9 cellular contexts compared by ENCODE assay signal in the genomic region with DNA sequence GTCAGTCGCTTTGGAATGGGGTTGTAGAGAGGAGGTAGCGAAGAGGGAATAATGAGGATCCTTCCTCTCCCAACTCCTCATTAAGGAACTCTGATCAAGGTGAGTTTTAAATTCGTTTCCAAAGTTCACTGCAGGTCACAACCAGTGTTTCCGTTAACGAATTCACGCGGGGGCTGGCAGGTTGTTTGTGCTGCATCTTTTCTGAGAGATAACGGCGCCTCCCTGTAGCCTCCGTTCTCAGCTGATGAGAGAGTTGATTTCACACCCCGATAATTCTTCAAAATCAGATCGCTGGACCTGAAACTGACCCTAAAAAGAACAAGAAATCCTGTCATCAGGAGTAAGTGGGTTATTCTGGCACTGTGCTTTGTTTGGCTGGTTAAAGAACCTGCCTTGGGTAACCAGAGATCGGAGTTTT. TPM values are rescaled to one million over a fixed set of nuclear protein-coding genes. Genes with fewer than 3 reads are reported as not detected.
DNase-seq lines count a peak whose midpoint lies in the region; ATAC-seq and TF ChIP-seq lines count a peak whose summit lies in the region.
"Had no signal": no experiment of that assay in that cellular context is flagged by ENCODE, and none has a peak within 500 bp of the region (broad histone marks: within the 10 kb centered on the region; RNA-seq: fewer than 3 reads in every experiment).

No MANE protein-coding gene starts in this region.

- peaks cover 31% of the 10 kb centered on the region for H3K27me3 Mint-ChIP-seq in T-helper 1 cell treated with Interleukin-12 subunit alpha and Interleukin-12 subunit beta and Interleukin-4 antibody, amounts not matched to agents 30 μg/mL and 1 μg/mL, for 36 hours (ENCODE audit: low read depth)

- H3K4me2 ChIP-seq in skeletal muscle satellite cell (ENCODE audit: low read length), result peak overlapping the region; percentile 77

- H3K9me3 Mint-ChIP-seq in T-helper 1 cell treated with Interleukin-12 subunit alpha and Interleukin-12 subunit beta and Interleukin-4 antibody, amounts not matched to agents 30 μg/mL and 1 μg/mL, for 36 hours, result no peaks in the 10 kb centered on the region

- H3K27ac Mint-ChIP-seq in T-helper 1 cell treated with Interleukin-12 subunit alpha and Interleukin-12 subunit beta and Interleukin-4 antibody, amounts not matched to agents 30 μg/mL and 1 μg/mL, for 36 hours, result peak overlapping the region; percentile 83

- DNase-seq in NCI-H748 (lab: John Stamatoyannopoulos, UW; ENCODE audit: unreplicated experiment) (peak; percentile 50), NCI-H748 treated with DMSO at 0.1 percent for 48 hours (lab: John Stamatoyannopoulos, UW) (no peak), omental fat pad (ENCODE audit: low spot score) (no peak), GOT3 (lab: John Stamatoyannopoulos, UW) (no peak)
- DNase-seq in effector CD8-positive, alpha-beta T cell (lab: John Stamatoyannopoulos, UW), result no peak

- H3K4me3 ChIP-seq in ectodermal cell (ENCODE audit: insufficient read depth, low read depth, low read length) (peak overlapping the region; percentile 55), skeletal muscle satellite cell (ENCODE audit: low read length) (peak overlapping the region; percentile 62)
- H3K4me3 ChIP-seq: BLaER1 treated with 17β-estradiol and CSF1 and Interleukin-3, amounts not matched to agents 10 nM and 100 nM had no signal

- no peak for TF ChIP-seq CTCF in omental fat pad (IDR thresholded peaks at IDR 0.05)

- H3K4me1 Mint-ChIP-seq in T-helper 1 cell treated with Interleukin-12 subunit alpha and Interleukin-12 subunit beta and Interleukin-4 antibody, amounts not matched to agents 30 μg/mL and 1 μg/mL, for 36 hours (ENCODE audit: low read depth), result peaks cover 55% of the 10 kb centered on the region

- H3K27me3 ChIP-seq in ectodermal cell (ENCODE audit: control insufficient read depth, insufficient read depth, low read length, poor library complexity, severe bottlenecking), result peaks cover 54% of the 10 kb centered on the region
- peaks cover 23% of the 10 kb centered on the region for H3K27me3 ChIP-seq in skeletal muscle satellite cell (ENCODE audit: control insufficient read depth, insufficient read depth, low read length)

- H3K36me3 Mint-ChIP-seq in T-helper 1 cell treated with Interleukin-12 subunit alpha and Interleukin-12 subunit beta and Interleukin-4 antibody, amounts not matched to agents 30 μg/mL and 1 μg/mL, for 36 hours (ENCODE audit: low read depth), result peaks cover 1% of the 10 kb centered on the region

- H3K27ac ChIP-seq in ectodermal cell (ENCODE audit: insufficient read depth, low read depth, low read length, poor library complexity, severe bottlenecking), result no peak overlapping the region
- H3K27ac ChIP-seq: BLaER1 treated with 17β-estradiol and CSF1 and Interleukin-3, amounts not matched to agents 10 nM and 100 nM had no signal

- H3K36me3 ChIP-seq in ectodermal cell (ENCODE audit: control insufficient read depth, insufficient read depth, low read length) (no peaks in the 10 kb centered on the region), skeletal muscle satellite cell (ENCODE audit: insufficient read depth, low read length) (no peaks in the 10 kb centered on the region)
- H3K36me3 ChIP-seq: BLaER1 treated with 17β-estradiol and CSF1 and Interleukin-3, amounts not matched to agents 10 nM and 100 nM had no signal

- H3K9ac ChIP-seq in skeletal muscle satellite cell (ENCODE audit: low read depth, low read length), result no peak overlapping the region
- H3K9ac ChIP-seq: BLaER1 treated with 17β-estradiol and CSF1 and Interleukin-3, amounts not matched to agents 10 nM and 100 nM had no signal

- WGBS in ectodermal cell, 2 experiments, result 1 to 2% methylated on average over 11 to 13 of the region's 13 CpGs

- H3K9me3 ChIP-seq in ectodermal cell (ENCODE audit: control insufficient read depth, low read length), result no peaks in the 10 kb centered on the region
- no peaks in the 10 kb centered on the region for H3K9me3 ChIP-seq in skeletal muscle satellite cell (replicated peaks; ENCODE audit: low read length)
- H3K9me3 ChIP-seq: BLaER1 treated with 17β-estradiol and CSF1 and Interleukin-3, amounts not matched to agents 10 nM and 100 nM had no signal

- peak overlapping the region; percentile 86 for H3K4me3 Mint-ChIP-seq in T-helper 1 cell treated with Interleukin-12 subunit alpha and Interleukin-12 subunit beta and Interleukin-4 antibody, amounts not matched to agents 30 μg/mL and 1 μg/mL, for 36 hours

- H3K4me1 ChIP-seq in ectodermal cell (ENCODE audit: control insufficient read depth, insufficient read depth, low read length), result peaks cover 3% of the 10 kb centered on the region
- peaks cover 13% of the 10 kb centered on the region for H3K4me1 ChIP-seq in skeletal muscle satellite cell (ENCODE audit: control insufficient read depth, insufficient read depth, low read length)

- ATAC-seq in omental fat pad (ENCODE audit: low FRiP score), result no peak

RNA-seq across cellular contexts. Expression of a gene that starts 33.2 kb away (rescaled TPM):
- polyA plus RNA-seq in ectodermal cell (2013, experiment 1 of 4), result 6.4 TPM
- polyA plus RNA-seq in ectodermal cell (2013, experiment 2 of 4), result 4.5 TPM
- polyA plus RNA-seq in ectodermal cell (2013, experiment 3 of 4), result 3.4 TPM
- polyA plus RNA-seq in ectodermal cell (2013, experiment 4 of 4), result 3.0 TPM
- total RNA-seq in skeletal muscle satellite cell (2012; rRNA removed), result 14.2 and 14.4 TPM in 2 replicates
- total RNA-seq in omental fat pad, result 10 to 100 TPM; 15.7 to 39.7 (median 20.5) TPM

RNA-seq across cellular contexts. Expression of a gene that starts 51.1 kb away (rescaled TPM):
- 16.2 TPM for polyA plus RNA-seq in ectodermal cell (2013, experiment 1 of 4)
- 21.1 TPM for polyA plus RNA-seq in ectodermal cell (2013, experiment 2 of 4)
- 15.4 TPM for polyA plus RNA-seq in ectodermal cell (2013, experiment 3 of 4)
- polyA plus RNA-seq in ectodermal cell (2013, experiment 4 of 4), result 15.7 TPM
- total RNA-seq in skeletal muscle satellite cell (2012; rRNA removed), result 4.6 and 5.7 TPM in 2 replicates
- total RNA-seq in omental fat pad, result 10 to 100 TPM in 1 of 4 donors, 1 to 10 TPM in 3; 6.5 to 14.2 (median 7.4) TPM
